Comparison of ENCODE assay signal across 1 cellular context in genomic region chr18:35616074-35616473, GRCh38.
TF ChIP-seq lines count a peak whose summit lies in the region.

No MANE protein-coding gene starts in this region.

TF ChIP-seq in A549, 52 proteins besides CTCF, POLR2A, EP300 and RAD21:
- TF ChIP-seq CHD2 (IDR thresholded peaks at IDR 0.05; ENCODE audit: low read length, partially characterized antibody), result no peak
- no peak for TF ChIP-seq GATA3 (IDR thresholded peaks at IDR 0.05; ENCODE audit: borderline replicate concordance)
- no peak for TF ChIP-seq RFX5 (IDR thresholded peaks at IDR 0.05)
- no peak for TF ChIP-seq SREBF2 (IDR thresholded peaks at IDR 0.05)
- no peak for TF ChIP-seq EHMT2 (IDR thresholded peaks at IDR 0.05; ENCODE audit: low read depth)
- no peak for TF ChIP-seq ZSCAN20 (CRISPR knock-in tag; IDR thresholded peaks at IDR 0.05)
- no peak for TF ChIP-seq CBX8 (IDR thresholded peaks at IDR 0.05)
